Comparison of ENCODE assay signal across 23 cellular contexts in the genomic region with DNA sequence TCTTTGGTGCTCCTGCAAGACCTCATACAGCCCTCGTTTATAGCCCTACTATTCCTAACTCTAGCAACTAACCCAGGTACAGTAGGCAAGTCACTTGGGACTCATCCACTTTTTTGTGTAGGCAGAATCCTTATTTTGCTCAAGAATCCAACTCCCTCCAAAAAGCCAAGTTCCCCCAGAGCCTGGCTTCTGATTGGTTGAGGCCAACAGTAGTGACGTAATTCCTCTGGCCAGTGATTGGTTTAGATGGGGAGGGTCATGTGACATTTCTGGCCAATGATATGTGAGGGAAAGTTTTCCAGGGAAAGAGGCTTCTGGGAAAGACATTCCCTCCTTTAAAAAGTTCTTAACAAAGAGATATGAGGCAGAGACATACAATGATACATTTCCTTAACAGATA. TPM values are rescaled to one million over a fixed set of nuclear protein-coding genes. Genes with fewer than 3 reads are reported as not detected.
DNase-seq lines count a peak whose midpoint lies in the region; ATAC-seq and TF ChIP-seq lines count a peak whose summit lies in the region.
"Had no signal": no experiment of that assay in that cellular context is flagged by ENCODE, and none has a peak within 500 bp of the region (broad histone marks: within the 10 kb centered on the region; RNA-seq: fewer than 3 reads in every experiment).

No MANE protein-coding gene starts in this region.

- H3K27ac Mint-ChIP-seq in WTC11, result no peak overlapping the region
- H3K27ac Mint-ChIP-seq: HFFc6; naive thymus-derived CD4-positive, alpha-beta T cell; stimulated activated naive CD8-positive, alpha-beta T cell treated with anti-CD3 and anti-CD28 coated beads, Interleukin-15, amount 100 ng/mL, for 72 hours had no signal

- peak; percentile 41 for DNase-seq in NCI-H82 (lab: John Stamatoyannopoulos, UW)
- no peak for DNase-seq in NCI-H82 treated with DMSO at 0.1 percent for 48 hours (lab: John Stamatoyannopoulos, UW; ENCODE audit: unreplicated experiment)
- DNase-seq in LHCN-M2 (ENCODE audit: low read depth), result peak; percentile 41
- DNase-seq in WTC11 (ENCODE audit: low spot score), result no peak
- peak; percentile 47 for DNase-seq in testis
- DNase-seq in NCI-H226, result no peak
- DNase-seq: activated gamma-delta T cell treated with Interleukin-2 at 50 U/mL for 16 hours; C1 segment of cervical spinal cord; effector CD8-positive, alpha-beta T cell; esophagus squamous epithelium; HFFc6; left cardiac atrium; mesenchymal stem cell; naive thymus-derived CD4-positive, alpha-beta T cell; NCI-H1694; NCI-H446; stimulated activated naive CD8-positive, alpha-beta T cell treated with anti-CD3 and anti-CD28 coated beads, Interleukin-15, amount 100 ng/mL, for 72 hours; upper lobe of left lung had no signal

- intact Hi-C loops in testis (cut with DNase I; ENCODE audit: low total_unique reads), result loop anchor here (10.0 kb wide), 1 partner anchor 164 kb away; no protein-coding TSS in a partner anchor

- no peaks in the 10 kb centered on the region for H3K4me1 ChIP-seq in testis
- H3K4me1 ChIP-seq: pancreas, upper lobe of left lung had no signal

- H3K27ac ChIP-seq in testis, result no peak overlapping the region
- H3K27ac ChIP-seq: esophagus squamous epithelium, pancreas, upper lobe of left lung, VCaP had no signal

- no peaks in the 10 kb centered on the region for H3K36me3 Mint-ChIP-seq in WTC11
- H3K36me3 Mint-ChIP-seq: naive thymus-derived CD4-positive, alpha-beta T cell had no signal

- no peaks in the 10 kb centered on the region for H3K36me3 ChIP-seq in testis (ENCODE audit: low read depth, missing control alignments)
- H3K36me3 ChIP-seq: pancreas, upper lobe of left lung had no signal

- H3K4me1 Mint-ChIP-seq in WTC11, result 0 out of 2 replicates have a peak, but pooled peaks cover 3% of the 10 kb centered on the region
- H3K4me1 Mint-ChIP-seq: central memory CD8-positive, alpha-beta T cell; stimulated activated naive CD8-positive, alpha-beta T cell treated with anti-CD3 and anti-CD28 coated beads, Interleukin-15, amount 100 ng/mL, for 72 hours had no signal

- WGBS in testis, 2 donors, result 49 to 54% methylated on average over 2 of the region's 2 CpGs

- no peak overlapping the region for H3K4me3 Mint-ChIP-seq in WTC11
- H3K4me3 Mint-ChIP-seq: central memory CD8-positive, alpha-beta T cell; HFFc6; naive thymus-derived CD4-positive, alpha-beta T cell; stimulated activated naive CD8-positive, alpha-beta T cell treated with anti-CD3 and anti-CD28 coated beads, Interleukin-15, amount 100 ng/mL, for 72 hours had no signal

- TF ChIP-seq POLR2A in testis (IDR thresholded peaks at IDR 0.05), result no peak

- POLR2A ChIA-PET in WTC11 (lab: Charles Lee), result no interaction called here

- peak overlapping the region in 1 of 2 donors; percentile 6 for H3K4me3 ChIP-seq in testis
- H3K4me3 ChIP-seq: esophagus squamous epithelium, pancreas, upper lobe of left lung had no signal

- no peaks in the 10 kb centered on the region for H3K9me3 ChIP-seq in testis
- H3K9me3 ChIP-seq: esophagus squamous epithelium, pancreas, upper lobe of left lung had no signal

- peaks cover 4% of the 10 kb centered on the region for H3K9me3 Mint-ChIP-seq in WTC11
- H3K9me3 Mint-ChIP-seq: central memory CD8-positive, alpha-beta T cell; HFFc6; naive thymus-derived CD4-positive, alpha-beta T cell; stimulated activated naive CD8-positive, alpha-beta T cell treated with anti-CD3 and anti-CD28 coated beads, Interleukin-15, amount 100 ng/mL, for 72 hours had no signal

- no peaks in the 10 kb centered on the region for H3K27me3 ChIP-seq in testis
- H3K27me3 ChIP-seq: esophagus squamous epithelium, pancreas, upper lobe of left lung had no signal

- no peak for ATAC-seq in WTC11
- ATAC-seq in HG02798 (IDR thresholded peaks at IDR 0.05; ENCODE audit: poor library complexity, unreplicated experiment), result no peak
- no peak for ATAC-seq in GM21515 (IDR thresholded peaks at IDR 0.05; ENCODE audit: unreplicated experiment)
- ATAC-seq: left cardiac atrium; naive thymus-derived CD4-positive, alpha-beta T cell; pancreas; stimulated activated naive CD8-positive, alpha-beta T cell treated with anti-CD3 and anti-CD28 coated beads, Interleukin-15, amount 100 ng/mL, for 72 hours had no signal

- no peaks in the 10 kb centered on the region for H3K27me3 Mint-ChIP-seq in WTC11 (ENCODE audit: low read depth)

- CTCF ChIA-PET in WTC11 (lab: Charles Lee), result interaction anchor here (1.5 kb wide), 1 partner anchor 15 kb away, joined by 5 read pairs; no protein-coding TSS in a partner anchor

- TF ChIP-seq CTCF in WTC11 (IDR thresholded peaks at IDR 0.05) (no peak), testis (IDR thresholded peaks at IDR 0.05) (no peak)

TF ChIP-seq in WTC11, 78 proteins besides CTCF, POLR2A, EP300 and RAD21:
- TF ChIP-seq NFYB (CRISPR knock-in tag; conservative IDR thresholded peaks at IDR 0.05; ENCODE audit: low read depth) (peak; percentile 72), USF1 (CRISPR knock-in tag; IDR thresholded peaks at IDR 0.05) (peak; percentile 45; the same call in 1 of the 2 replicates), JAZF1 (CRISPR knock-in tag; IDR thresholded peaks at IDR 0.05) (no peak)
- TF ChIP-seq, protein P1, sequence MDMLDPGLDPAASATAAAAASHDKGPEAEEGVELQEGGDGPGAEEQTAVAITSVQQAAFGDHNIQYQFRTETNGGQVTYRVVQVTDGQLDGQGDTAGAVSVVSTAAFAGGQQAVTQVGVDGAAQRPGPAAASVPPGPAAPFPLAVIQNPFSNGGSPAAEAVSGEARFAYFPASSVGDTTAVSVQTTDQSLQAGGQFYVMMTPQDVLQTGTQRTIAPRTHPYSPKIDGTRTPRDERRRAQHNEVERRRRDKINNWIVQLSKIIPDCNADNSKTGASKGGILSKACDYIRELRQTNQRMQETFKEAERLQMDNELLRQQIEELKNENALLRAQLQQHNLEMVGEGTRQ (CRISPR knock-in tag; IDR thresholded peaks at IDR 0.05), result peak; percentile 59
TF ChIP-seq in WTC11: peak in this region for 3.

RNA-seq across cellular contexts. Expression of gene KIAA1755, which starts 32.1 kb away (rescaled TPM):
- total RNA-seq in LHCN-M2 (2014; rRNA removed) (0.17 and 0.45 TPM in 2 replicates), WTC11 (2021) (0.16 to 0.50 TPM (median 0.27 TPM) in 3 replicates), testis (1 to 10 TPM; 7.6 to 9.6 TPM)
- 0.17 TPM for polyA plus RNA-seq in LHCN-M2 (2012)
- polyA plus RNA-seq in testis (ENCODE audit: insufficient read depth, low read depth, low replicate concordance), result 5.2 TPM
- total RNA-seq: naive thymus-derived CD4-positive, alpha-beta T cell had no signal
- polyA plus RNA-seq: naive thymus-derived CD4-positive, alpha-beta T cell had no signal

Comparison
In these comparisons a context has a peak if more than half of its experiments do, and no peak if none do; other contexts are left out.
1. DNase-seq: peak in NCI-H82 (single experiment), LHCN-M2 (single experiment) and testis (single experiment); none in NCI-H82 treated with DMSO at 0.1 percent for 48 hours (single experiment), WTC11 (single experiment) and NCI-H226 (single experiment).